In the genomic region with DNA sequence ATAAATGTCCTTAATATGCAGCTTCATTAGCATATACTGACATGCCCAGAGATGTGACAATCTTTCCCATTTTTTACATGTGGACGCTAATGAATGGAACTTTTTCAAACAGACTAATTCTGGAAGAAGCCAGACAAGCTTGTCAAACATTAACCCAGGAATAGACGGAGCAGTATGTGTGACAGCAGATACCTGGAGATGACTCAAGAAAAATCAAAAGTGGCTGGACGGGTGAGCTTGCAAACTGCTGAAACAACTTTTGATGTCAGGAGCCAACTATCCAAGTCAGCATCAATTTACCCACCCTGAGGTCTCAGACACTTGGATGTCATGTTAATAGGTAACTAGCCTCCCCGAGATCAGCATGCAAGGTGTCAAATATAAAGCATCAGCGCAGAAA, we compare ENCODE assay signal across 21 cellular contexts.
"Had no signal": no experiment of that assay in that cellular context is flagged by ENCODE, and none has a peak within 500 bp of the region (broad histone marks: within the 10 kb centered on the region; RNA-seq: fewer than 3 reads in every experiment).

No MANE protein-coding gene starts in this region.

- H2AFZ ChIP-seq: neural progenitor cell had no signal

- H3K36me3 ChIP-seq: neural progenitor cell, thoracic aorta, upper lobe of left lung had no signal

- DNase-seq: activated CD4-positive, alpha-beta T cell treated with anti-CD3 and anti-CD28 coated beads, Interleukin-2, amount 10 ng/mL, durations not matched to agents 24 days and 14 days; activated CD4-positive, CD25-positive, alpha-beta regulatory T cell; activated CD8-positive, alpha-beta memory T cell treated with anti-CD3 and anti-CD28 coated beads for 24 hours; activated CD8-positive, alpha-beta memory T cell treated with anti-CD3 and anti-CD28 coated beads, Interleukin-2, amount 50 U/mL, for 48 hours; activated effector memory CD4-positive, alpha-beta T cell treated with Interleukin-2 at 50 U/mL for 16 hours; activated naive CD4-positive, alpha-beta T cell treated with anti-CD3 and anti-CD28 coated beads, Interleukin-2, amount 10 ng/mL, durations not matched to agents 7 days and 5 days; activated naive CD8-positive, alpha-beta T cell treated with anti-CD3 and anti-CD28 coated beads, Interleukin-2, amount 50 U/mL, for 24 hours; activated T-cell treated with anti-CD3 and anti-CD28 coated beads, Interleukin-2, amount 50 U/mL, for 48 hours; caudate nucleus; effector memory CD8-positive, alpha-beta T cell; erythroblast; foreskin melanocyte; left ventricle myocardium superior; naive B cell; stimulated activated naive B cell treated with anti-CD40 and anti-IgM and Interleukin-4, amounts not matched to agents 10 μg/mL and 1 μg/mL and 100 μg/mL, for 72 hours; T-cell; T-helper 9 cell; upper lobe of left lung had no signal

- H3K4me1 ChIP-seq: neural progenitor cell, upper lobe of left lung had no signal

- H3K4me3 ChIP-seq: neural progenitor cell, thoracic aorta, upper lobe of left lung had no signal

- H3K4me2 ChIP-seq: neural progenitor cell had no signal

- H3K9ac ChIP-seq: neural progenitor cell had no signal

- H3K27ac ChIP-seq: neural progenitor cell, thoracic aorta, upper lobe of left lung had no signal

- H3K9me3 ChIP-seq: thoracic aorta, upper lobe of left lung had no signal

- ATAC-seq: activated naive CD8-positive, alpha-beta T cell treated with anti-CD3 and anti-CD28 coated beads, Interleukin-2, amount 50 U/mL, for 24 hours; effector memory CD8-positive, alpha-beta T cell; left ventricle myocardium superior; sciatic nerve; stimulated activated naive B cell treated with anti-CD40 and anti-IgM and Interleukin-4, amounts not matched to agents 10 μg/mL and 1 μg/mL and 100 μg/mL, for 72 hours; T-cell had no signal

- H3K27me3 ChIP-seq: neural progenitor cell, upper lobe of left lung had no signal
